26 cellular contexts compared by ENCODE assay signal in the genomic region with DNA sequence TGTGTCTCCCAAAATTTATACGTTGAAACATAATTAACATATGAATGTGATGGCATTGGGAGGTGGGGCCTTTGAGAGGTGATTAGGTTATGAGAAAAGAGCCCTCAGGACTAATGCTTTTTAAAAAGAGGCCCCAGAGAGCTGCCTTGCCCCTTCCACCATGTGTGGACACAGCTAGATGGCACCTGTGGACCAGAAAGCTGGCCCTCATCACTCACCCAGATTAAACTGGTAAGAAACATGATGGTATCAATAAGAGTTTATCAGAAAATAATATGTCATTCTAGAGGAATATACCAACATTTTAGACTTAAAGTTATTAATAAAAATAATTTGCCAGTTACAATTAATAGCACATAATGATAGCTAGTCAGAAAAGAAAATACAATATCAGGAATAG. TPM values are rescaled to one million over a fixed set of nuclear protein-coding genes. Genes with fewer than 3 reads are reported as not detected.
A peak's percentile ranks its signal among the peaks of the same experiment; 100 is the strongest.
DNase-seq lines count a peak whose midpoint lies in the region; ATAC-seq and TF ChIP-seq lines count a peak whose summit lies in the region.
"Had no signal": no experiment of that assay in that cellular context is flagged by ENCODE, and none has a peak within 500 bp of the region (broad histone marks: within the 10 kb centered on the region; RNA-seq: fewer than 3 reads in every experiment).

No MANE protein-coding gene starts in this region.

- CTCF ChIA-PET in SK-N-SH (lab: Yijun Ruan, JAX): interaction anchor here (1.1 to 1.5 kb wide), 4 partner anchors 12 to 251 kb away, joined by 3 to 4 read pairs (median 4); a partner anchor contains a TSS
- CTCF ChIA-PET in Panc1 (lab: Charles Lee): no interaction called here

- no peaks in the 10 kb centered on the region for H3K4me1 Mint-ChIP-seq in endodermal cell
- H3K4me1 Mint-ChIP-seq in H9: peaks cover 3 to 8% of the 10 kb centered on the region in 2 experiments; a peak in 3 of 4 replicates
- H3K4me1 Mint-ChIP-seq: CD14-positive monocyte; CD8-positive, alpha-beta memory T cell had no signal

- H3K4me1 ChIP-seq in SK-N-SH (ENCODE audit: control insufficient read depth in 1 of 2, insufficient read depth in 2 of 2, low read depth in 1 of 2, low read length in 1 of 2) (no peaks in the 10 kb centered on the region), Panc1 (ENCODE audit: control insufficient read depth, insufficient read depth, low read length) (no peaks in the 10 kb centered on the region), endodermal cell (ENCODE audit: control insufficient read depth, insufficient read depth, low read length) (no peaks in the 10 kb centered on the region), H9 (ENCODE audit: insufficient read depth, low read length) (no peaks in the 10 kb centered on the region)
- H3K4me1 ChIP-seq: BE2C, BLaER1 had no signal

- H3K9me2 ChIP-seq in SK-N-SH: no peaks in the 10 kb centered on the region

- H3K79me2 ChIP-seq in SK-N-SH (ENCODE audit: insufficient read depth) (no peaks in the 10 kb centered on the region), H9 (ENCODE audit: insufficient read depth, low read length) (no peaks in the 10 kb centered on the region)

- ATAC-seq in SK-N-SH treated with all-trans-retinoic acid at 6 μM for 48 hours (no peak), Panc1 (no peak), GM19328 (IDR thresholded peaks at IDR 0.05; ENCODE audit: unreplicated experiment) (no peak)
- ATAC-seq: GM12878 had no signal

- no peak overlapping the region for H3K27ac Mint-ChIP-seq in endodermal cell
- H3K27ac Mint-ChIP-seq in H9: no peak overlapping the region
- H3K27ac Mint-ChIP-seq: CD14-positive monocyte; CD4-positive, CD25-positive, alpha-beta regulatory T cell; CD8-positive, alpha-beta memory T cell had no signal

- H3T11ph ChIP-seq in H9 (ENCODE audit: low read length): no peak overlapping the region

- H2BK15ac ChIP-seq in H9 (ENCODE audit: low read depth, low read length): no peak overlapping the region

- BruUV-seq in Panc1 (replicated peaks; lab: Mats Ljungman, UMichigan): no TSS peak

- no peak overlapping the region for H4K91ac ChIP-seq in H9 (ENCODE audit: insufficient read length, low read depth, low read length)

- H4K8ac ChIP-seq in H9 (replicated peaks; ENCODE audit: insufficient read length, low read depth, low read length): no peak overlapping the region

- H3K9me3 ChIP-seq in SK-N-SH (no peaks in the 10 kb centered on the region), Panc1 (ENCODE audit: control insufficient read depth, insufficient read depth, low read depth, low read length) (no peaks in the 10 kb centered on the region), endodermal cell (ENCODE audit: control insufficient read depth, low read length) (no peaks in the 10 kb centered on the region), H9 (ENCODE audit: control insufficient read depth, low read depth, low read length) (no peaks in the 10 kb centered on the region)
- H3K9me3 ChIP-seq: BE2C, BLaER1 had no signal

- no peaks in the 10 kb centered on the region for H3K27me3 ChIP-seq in SK-N-SH (ENCODE audit: insufficient read depth)
- no peaks in the 10 kb centered on the region for H3K27me3 ChIP-seq in Panc1 (ENCODE audit: control insufficient read depth, insufficient read depth, low read length)
- no peaks in the 10 kb centered on the region for H3K27me3 ChIP-seq in dorsolateral prefrontal cortex
- H3K27me3 ChIP-seq in endodermal cell (ENCODE audit: control insufficient read depth, insufficient read depth, low read length, poor library complexity, severe bottlenecking): no peaks in the 10 kb centered on the region
- no peaks in the 10 kb centered on the region for H3K27me3 ChIP-seq in H9 (ENCODE audit: insufficient read depth, low read length)
- H3K27me3 ChIP-seq: BE2C, BLaER1 had no signal

- H3K4me3 Mint-ChIP-seq in endodermal cell (no peak overlapping the region), H9 (no peak overlapping the region)
- H3K4me3 Mint-ChIP-seq: CD14-positive monocyte; CD4-positive, alpha-beta memory T cell; CD4-positive, CD25-positive, alpha-beta regulatory T cell; CD8-positive, alpha-beta memory T cell had no signal

- no peak overlapping the region for H4K5ac ChIP-seq in H9 (ENCODE audit: insufficient read length, low read depth, low read length)

- TF ChIP-seq CTCF in SK-N-SH (IDR thresholded peaks at IDR 0.05) (no peak), Panc1 (IDR thresholded peaks at IDR 0.05) (peak; percentile 18; the same call in 1 of the 2 replicates), dorsolateral prefrontal cortex (IDR thresholded peaks at IDR 0.05 in 54 of 56, conservative IDR thresholded peaks at IDR 0.05 in 2 of 56; ENCODE audit: low read depth in 1 of 56, partially characterized antibody in 56 of 56) (peak in 35 of 56 donors; percentile 5 to 64 (median 40)), endodermal cell (conservative IDR thresholded peaks at IDR 0.05) (no peak), H9 (conservative IDR thresholded peaks at IDR 0.05) (no peak)

- H3K4me2 ChIP-seq in SK-N-SH: no peak overlapping the region
- no peak overlapping the region for H3K4me2 ChIP-seq in H9 (ENCODE audit: insufficient read depth, insufficient read length, low read length)
- H3K4me2 ChIP-seq: BLaER1 had no signal

- TF ChIP-seq RAD21 in SK-N-SH (IDR thresholded peaks at IDR 0.05; ENCODE audit: low read length): peak; percentile 16; the same call in 1 of the 2 replicates

- H2AFZ ChIP-seq in SK-N-SH (ENCODE audit: low read depth) (no peak overlapping the region), H9 (ENCODE audit: low read length) (no peak overlapping the region)

- no peak overlapping the region for H3K18ac ChIP-seq in H9 (ENCODE audit: insufficient read length, low read depth, low read length)

- whole genome bisulfite sequencing in SK-N-SH (ENCODE audit: low lambda C conversion rate): 74% methylated on average over 1 of the region's 1 CpG
- WGBS in endodermal cell (ENCODE audit: insufficient coverage in 1 of 2, insufficient read length in 1 of 2), 2 experiments: 71% methylated on average over 1 of the region's 1 CpG; no CpG with 5 or more reads in 1 of the 2 experiments
- no CpG with 5 or more reads among the region's 1 CpG for WGBS in H9 (ENCODE audit: extremely low coverage, insufficient read length, low lambda C conversion rate)

- DNase-seq in SK-N-SH (no peak), Panc1 (ENCODE audit: low read depth, low spot score) (no peak), dorsolateral prefrontal cortex (no peak), globus pallidus (ENCODE audit: low spot score) (peak; percentile 11), endodermal cell (no peak), H9 (no peak)
- DNase-seq: ACHN; BE2C; C1 segment of cervical spinal cord; CD4-positive, alpha-beta memory T cell; CD4-positive, CD25-positive, alpha-beta regulatory T cell; CD8-positive, alpha-beta memory T cell; COR-L47; DMS 273 treated with DMSO at 0.1 percent for 48 hours; DMS153; DMS53; DMS79; DND-41; EL; GDM1 had no signal

- peaks cover 2% of the 10 kb centered on the region for H3K9me3 Mint-ChIP-seq in endodermal cell
- H3K9me3 Mint-ChIP-seq in H9: no peaks in the 10 kb centered on the region

- no peaks in the 10 kb centered on the region for H4K20me1 ChIP-seq in SK-N-SH (ENCODE audit: insufficient read depth)
- no peaks in the 10 kb centered on the region for H4K20me1 ChIP-seq in H9 (ENCODE audit: control insufficient read depth, insufficient read depth, insufficient read length)
- H4K20me1 ChIP-seq: BLaER1 had no signal

- H2BK12ac ChIP-seq in H9 (ENCODE audit: insufficient read length, low read depth, low read length): no peak overlapping the region

- H2BK5ac ChIP-seq in H9 (ENCODE audit: insufficient read length, low read length): no peak overlapping the region

- no peak for TF ChIP-seq EP300 in SK-N-SH (IDR thresholded peaks at IDR 0.05; ENCODE audit: borderline replicate concordance in 1 of 2, low read depth in 1 of 2, low read length in 1 of 2)

- H3K56ac ChIP-seq in H9 (ENCODE audit: insufficient read length, low read depth, low read length): no peak overlapping the region

- no peak overlapping the region for H3K14ac ChIP-seq in H9 (ENCODE audit: insufficient read depth, low read length)

- H3F3A ChIP-seq in SK-N-SH (replicated peaks; ENCODE audit: insufficient read depth): no peaks in the 10 kb centered on the region

- POLR2A ChIA-PET in SK-N-SH (lab: Yijun Ruan, JAX) (no interaction called here), Panc1 (lab: Charles Lee) (no interaction called here)

- intact Hi-C loops in Panc1 (cut with micrococcal nuclease; ENCODE audit: unreplicated experiment): no loop called here
- intact Hi-C loops in dorsolateral prefrontal cortex (cut with DNase I): no loop called here

- no peak overlapping the region for H3K23ac ChIP-seq in H9 (ENCODE audit: insufficient read length, low read depth, low read length)

- in situ Hi-C loops in Panc1 (cut with HindIII; ENCODE audit: low pct_unique_long_range_greater_than_20kb, low sequenced_read_pairs): no loop called here

- H3K27me3 Mint-ChIP-seq in endodermal cell (ENCODE audit: insufficient read depth) (no peaks in the 10 kb centered on the region), H9 (ENCODE audit: low read depth) (no peaks in the 10 kb centered on the region)

- no peak overlapping the region for H2BK120ac ChIP-seq in H9 (ENCODE audit: low read depth, low read length, poor library complexity, severe bottlenecking)

- no peaks in the 10 kb centered on the region for H3K36me3 ChIP-seq in SK-N-SH (replicated peaks in 1 of 2; ENCODE audit: control insufficient read depth in 1 of 2, insufficient read depth in 2 of 2, low read length in 1 of 2)
- no peaks in the 10 kb centered on the region for H3K36me3 ChIP-seq in Panc1 (ENCODE audit: control insufficient read depth, insufficient read depth, low read length)
- no peaks in the 10 kb centered on the region for H3K36me3 ChIP-seq in endodermal cell (ENCODE audit: control insufficient read depth, insufficient read depth, low read length)
- H3K36me3 ChIP-seq: BE2C, BLaER1 had no signal

- H2BK20ac ChIP-seq in H9 (ENCODE audit: low read depth, low read length, poor library complexity, severe bottlenecking): no peak overlapping the region

- no peak overlapping the region for H3K9ac ChIP-seq in SK-N-SH
- no peak overlapping the region for H3K9ac ChIP-seq in endodermal cell (ENCODE audit: extremely low read depth, low read length, poor library complexity, severe bottlenecking)
- no peak overlapping the region for H3K9ac ChIP-seq in H9 (ENCODE audit: extremely low read depth, insufficient read length, low read length)
- H3K9ac ChIP-seq: BLaER1 had no signal

- H3K36me3 Mint-ChIP-seq in endodermal cell (ENCODE audit: low read depth) (no peaks in the 10 kb centered on the region), H9 (ENCODE audit: insufficient read depth in 1 of 3, low read depth in 3 of 3) (no peaks in the 10 kb centered on the region)
- H3K36me3 Mint-ChIP-seq: CD4-positive, CD25-positive, alpha-beta regulatory T cell had no signal

- H3K4ac ChIP-seq in H9 (ENCODE audit: low read depth, low read length): no peak overlapping the region

- no peak overlapping the region for H2AK5ac ChIP-seq in H9 (ENCODE audit: insufficient read length, low read length)

- H3K27ac ChIP-seq in SK-N-SH (ENCODE audit: low read depth in 2 of 2, low read length in 1 of 2) (no peak overlapping the region), Panc1 (ENCODE audit: low read length) (no peak overlapping the region), dorsolateral prefrontal cortex (no peak overlapping the region), endodermal cell (ENCODE audit: low read depth, low read length) (no peak overlapping the region), H9 (ENCODE audit: insufficient read length, low read depth, low read length) (no peak overlapping the region)
- H3K27ac ChIP-seq: 22Rv1, BLaER1 had no signal

- no peaks in the 10 kb centered on the region for H3K23me2 ChIP-seq in H9 (ENCODE audit: insufficient read length, low read depth, low read length, poor library complexity, severe bottlenecking)

- no peaks in the 10 kb centered on the region for H3K79me1 ChIP-seq in H9 (ENCODE audit: insufficient read depth, low read depth, low read length, poor library complexity, severe bottlenecking)

- H3K4me3 ChIP-seq in SK-N-SH (ENCODE audit: low read depth in 2 of 2, low read length in 1 of 2) (no peak overlapping the region), Panc1 (ENCODE audit: low read depth in 2 of 2, low read length in 2 of 2) (no peak overlapping the region), dorsolateral prefrontal cortex (no peak overlapping the region), endodermal cell (ENCODE audit: low read length) (no peak overlapping the region)
- H3K4me3 ChIP-seq: BLaER1, GM12878 had no signal

RNA-seq across cellular contexts. Expression of a gene that starts 25.2 kb away (rescaled TPM):
- 5.7 and 9.7 TPM in 2 replicates for polyA plus RNA-seq in SK-N-SH (2012; rRNA removed)
- polyA plus RNA-seq in SK-N-SH (2012; cell fraction: cytosol; rRNA removed): 5.7 TPM in 2 replicates
- polyA plus RNA-seq in SK-N-SH (2012; cell fraction: nucleus; rRNA removed): 16.7 and 24.3 TPM in 2 replicates
- total RNA-seq in Panc1 (2021; ENCODE audit: unreplicated experiment): 16.4 TPM
- polyA plus RNA-seq in Panc1 (2012; ENCODE audit: insufficient read length): 13.9 TPM
- total RNA-seq in dorsolateral prefrontal cortex: 10 to 100 TPM; 30.1 to 55.7 (median 39.8) TPM
- 10 to 100 TPM; 20.0 to 25.9 TPM for total RNA-seq in endodermal cell
- 23.9 TPM for polyA plus RNA-seq in endodermal cell (2013, experiment 1 of 2)
- polyA plus RNA-seq in endodermal cell (2013, experiment 2 of 2): 22.3 TPM
- 27.4 and 28.2 TPM in 2 replicates for total RNA-seq in H9 (2021)

Comparison
In these comparisons a context has a peak if more than half of its experiments do, and no peak if none do; other contexts are left out.
1. CTCF ChIP-seq: peak in Panc1 (single experiment) and dorsolateral prefrontal cortex (35 of 56); none in SK-N-SH (single experiment), endodermal cell (single experiment) and H9 (single experiment).